Comparison of ENCODE assay signal across 2 cellular contexts in the genomic region with DNA sequence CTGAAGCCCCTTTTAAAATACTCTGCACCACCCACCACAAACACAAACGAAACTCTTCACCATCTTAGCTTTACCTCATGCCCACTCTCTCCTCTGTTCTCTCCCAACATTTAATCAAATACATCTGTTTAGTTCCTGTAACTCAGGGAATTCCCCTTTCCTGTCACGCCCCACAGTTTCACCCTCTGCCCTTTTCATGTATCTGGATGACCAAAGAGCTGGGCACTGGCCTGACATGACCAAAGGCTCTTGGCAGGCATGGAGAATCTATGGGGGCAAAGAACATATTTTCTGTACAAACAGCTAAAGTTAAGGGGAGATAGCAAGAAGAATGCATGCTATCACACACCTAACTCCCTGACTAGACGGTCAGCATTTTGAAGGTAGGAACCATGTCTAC.
TF ChIP-seq lines count a peak whose summit lies in the region.

No MANE protein-coding gene starts in this region.

TF ChIP-seq in liver, 16 proteins besides CTCF, POLR2A, EP300 and RAD21 (continued from another document):
- peak; percentile 77 for TF ChIP-seq ZBTB33 (IDR thresholded peaks at IDR 0.05)
- TF ChIP-seq YY1 (IDR thresholded peaks at IDR 0.05), result peak; percentile 84
- peak; percentile 98 for TF ChIP-seq SP1 (IDR thresholded peaks at IDR 0.05)
- TF ChIP-seq, protein P1, sequence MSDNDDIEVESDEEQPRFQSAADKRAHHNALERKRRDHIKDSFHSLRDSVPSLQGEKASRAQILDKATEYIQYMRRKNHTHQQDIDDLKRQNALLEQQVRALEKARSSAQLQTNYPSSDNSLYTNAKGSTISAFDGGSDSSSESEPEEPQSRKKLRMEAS (IDR thresholded peaks at IDR 0.05), result peak; percentile 87
- TF ChIP-seq, protein P2, sequence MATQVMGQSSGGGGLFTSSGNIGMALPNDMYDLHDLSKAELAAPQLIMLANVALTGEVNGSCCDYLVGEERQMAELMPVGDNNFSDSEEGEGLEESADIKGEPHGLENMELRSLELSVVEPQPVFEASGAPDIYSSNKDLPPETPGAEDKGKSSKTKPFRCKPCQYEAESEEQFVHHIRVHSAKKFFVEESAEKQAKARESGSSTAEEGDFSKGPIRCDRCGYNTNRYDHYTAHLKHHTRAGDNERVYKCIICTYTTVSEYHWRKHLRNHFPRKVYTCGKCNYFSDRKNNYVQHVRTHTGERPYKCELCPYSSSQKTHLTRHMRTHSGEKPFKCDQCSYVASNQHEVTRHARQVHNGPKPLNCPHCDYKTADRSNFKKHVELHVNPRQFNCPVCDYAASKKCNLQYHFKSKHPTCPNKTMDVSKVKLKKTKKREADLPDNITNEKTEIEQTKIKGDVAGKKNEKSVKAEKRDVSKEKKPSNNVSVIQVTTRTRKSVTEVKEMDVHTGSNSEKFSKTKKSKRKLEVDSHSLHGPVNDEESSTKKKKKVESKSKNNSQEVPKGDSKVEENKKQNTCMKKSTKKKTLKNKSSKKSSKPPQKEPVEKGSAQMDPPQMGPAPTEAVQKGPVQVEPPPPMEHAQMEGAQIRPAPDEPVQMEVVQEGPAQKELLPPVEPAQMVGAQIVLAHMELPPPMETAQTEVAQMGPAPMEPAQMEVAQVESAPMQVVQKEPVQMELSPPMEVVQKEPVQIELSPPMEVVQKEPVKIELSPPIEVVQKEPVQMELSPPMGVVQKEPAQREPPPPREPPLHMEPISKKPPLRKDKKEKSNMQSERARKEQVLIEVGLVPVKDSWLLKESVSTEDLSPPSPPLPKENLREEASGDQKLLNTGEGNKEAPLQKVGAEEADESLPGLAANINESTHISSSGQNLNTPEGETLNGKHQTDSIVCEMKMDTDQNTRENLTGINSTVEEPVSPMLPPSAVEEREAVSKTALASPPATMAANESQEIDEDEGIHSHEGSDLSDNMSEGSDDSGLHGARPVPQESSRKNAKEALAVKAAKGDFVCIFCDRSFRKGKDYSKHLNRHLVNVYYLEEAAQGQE (IDR thresholded peaks at IDR 0.05), result peak; percentile 58
- peak; percentile 62 for TF ChIP-seq HNF4G (IDR thresholded peaks at IDR 0.05)
- TF ChIP-seq TAF1 (conservative IDR thresholded peaks at IDR 0.05), result no peak
- peak; percentile 48 for TF ChIP-seq FOXA2 (IDR thresholded peaks at IDR 0.05)
- peak; percentile 30 for TF ChIP-seq NR2F2 (IDR thresholded peaks at IDR 0.05)
- TF ChIP-seq HNF4A (conservative IDR thresholded peaks at IDR 0.05), result peak; percentile 94 to 97
- peak; percentile 70 to 87 for TF ChIP-seq JUND (IDR thresholded peaks at IDR 0.05)
- peak in 1 of 2 donors; percentile 59 for TF ChIP-seq GABPA (IDR thresholded peaks at IDR 0.05 in 1 of 2, conservative IDR thresholded peaks at IDR 0.05 in 1 of 2)
- TF ChIP-seq ATF3 (IDR thresholded peaks at IDR 0.05), result peak; percentile 77
- TF ChIP-seq RXRA (IDR thresholded peaks at IDR 0.05), result peak; percentile 95 to 96
- peak in 1 of 2 donors; percentile 53 for TF ChIP-seq EGR1 (IDR thresholded peaks at IDR 0.05; ENCODE audit: low read depth in 2 of 2)

TF ChIP-seq in HepG2, 621 proteins besides CTCF, POLR2A, EP300 and RAD21 (continued from another document):
- TF ChIP-seq, protein P3, sequence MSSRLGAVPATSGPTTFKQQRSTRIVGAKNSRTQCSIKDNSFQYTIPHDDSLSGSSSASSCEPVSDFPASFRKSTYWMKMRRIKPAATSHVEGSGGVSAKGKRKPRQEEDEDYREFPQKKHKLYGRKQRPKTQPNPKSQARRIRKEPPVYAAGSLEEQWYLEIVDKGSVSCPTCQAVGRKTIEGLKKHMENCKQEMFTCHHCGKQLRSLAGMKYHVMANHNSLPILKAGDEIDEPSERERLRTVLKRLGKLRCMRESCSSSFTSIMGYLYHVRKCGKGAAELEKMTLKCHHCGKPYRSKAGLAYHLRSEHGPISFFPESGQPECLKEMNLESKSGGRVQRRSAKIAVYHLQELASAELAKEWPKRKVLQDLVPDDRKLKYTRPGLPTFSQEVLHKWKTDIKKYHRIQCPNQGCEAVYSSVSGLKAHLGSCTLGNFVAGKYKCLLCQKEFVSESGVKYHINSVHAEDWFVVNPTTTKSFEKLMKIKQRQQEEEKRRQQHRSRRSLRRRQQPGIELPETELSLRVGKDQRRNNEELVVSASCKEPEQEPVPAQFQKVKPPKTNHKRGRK (CRISPR knock-in tag; IDR thresholded peaks at IDR 0.05), result no peak
